Comparison of ENCODE assay signal across 9 cellular contexts in genomic region chr3:23808525-23808924, GRCh38. TPM values are rescaled to one million over a fixed set of nuclear protein-coding genes. Genes with fewer than 3 reads are reported as not detected.
DNase-seq lines count a peak whose midpoint lies in the region; ATAC-seq and TF ChIP-seq lines count a peak whose summit lies in the region.
"Had no signal": no experiment of that assay in that cellular context is flagged by ENCODE, and none has a peak within 500 bp of the region (broad histone marks: within the 10 kb centered on the region; RNA-seq: fewer than 3 reads in every experiment).

No MANE protein-coding gene starts in this region.

- H3K9me2 ChIP-seq in SU-DHL-6 (replicated peaks; ENCODE audit: insufficient read depth, low read length) = no peaks in the 10 kb centered on the region

- no peaks in the 10 kb centered on the region for H3K27me3 ChIP-seq in SU-DHL-6 (ENCODE audit: low read length)
- H3K27me3 ChIP-seq in gastroesophageal sphincter = no peaks in the 10 kb centered on the region
- H3K27me3 ChIP-seq in tibial artery = no peaks in the 10 kb centered on the region

- H3K4me3 ChIP-seq in SU-DHL-6 (ENCODE audit: insufficient read depth, low read length, poor library complexity, severe bottlenecking) (no peak overlapping the region), gastroesophageal sphincter (no peak overlapping the region), tibial artery (no peak overlapping the region)

- no peak for TF ChIP-seq POLR2A in gastroesophageal sphincter (IDR thresholded peaks at IDR 0.05)

- peaks cover 21% of the 10 kb centered on the region for H3F3A ChIP-seq in SU-DHL-6 (ENCODE audit: insufficient read depth)

- H2AFZ ChIP-seq in SU-DHL-6 (ENCODE audit: low read depth, low read length, severe bottlenecking) = no peak overlapping the region

- peak overlapping the region; percentile 98 for H3K4me3 Mint-ChIP-seq in activated naive CD4-positive, alpha-beta T cell treated with anti-CD3 and anti-CD28 coated beads, Interleukin-2, amount 50 U/mL, for 24 hours
- H3K4me3 Mint-ChIP-seq in activated naive CD4-positive, alpha-beta T cell treated with anti-CD3 and anti-CD28 coated beads, Interleukin-2, amount 10 ng/mL, durations not matched to agents 7 days and 5 days = no peak overlapping the region

- H3K36me3 ChIP-seq in SU-DHL-6 (ENCODE audit: low read length) (peaks cover 24% of the 10 kb centered on the region; the same call in 1 of the 2 replicates), gastroesophageal sphincter (no peaks in the 10 kb centered on the region), tibial artery (no peaks in the 10 kb centered on the region)

- no peaks in the 10 kb centered on the region for H3K9me3 Mint-ChIP-seq in activated naive CD4-positive, alpha-beta T cell treated with anti-CD3 and anti-CD28 coated beads, Interleukin-2, amount 50 U/mL, for 24 hours
- H3K9me3 Mint-ChIP-seq in activated naive CD4-positive, alpha-beta T cell treated with anti-CD3 and anti-CD28 coated beads, Interleukin-2, amount 10 ng/mL, durations not matched to agents 7 days and 5 days = no peaks in the 10 kb centered on the region

- H3K36me3 Mint-ChIP-seq in activated naive CD4-positive, alpha-beta T cell treated with anti-CD3 and anti-CD28 coated beads, Interleukin-2, amount 50 U/mL, for 24 hours = peaks cover 11% of the 10 kb centered on the region
- H3K36me3 Mint-ChIP-seq in activated naive CD4-positive, alpha-beta T cell treated with anti-CD3 and anti-CD28 coated beads, Interleukin-2, amount 10 ng/mL, durations not matched to agents 7 days and 5 days = peaks cover 53% of the 10 kb centered on the region

- peak overlapping the region; percentile 43 for H3K27ac Mint-ChIP-seq in activated naive CD4-positive, alpha-beta T cell treated with anti-CD3 and anti-CD28 coated beads, Interleukin-2, amount 50 U/mL, for 24 hours
- H3K27ac Mint-ChIP-seq in activated naive CD4-positive, alpha-beta T cell treated with anti-CD3 and anti-CD28 coated beads, Interleukin-2, amount 10 ng/mL, durations not matched to agents 7 days and 5 days = no peak overlapping the region

- H3K9me3 ChIP-seq in SU-DHL-6 (ENCODE audit: insufficient read depth, low read length) = no peaks in the 10 kb centered on the region
- H3K9me3 ChIP-seq in gastroesophageal sphincter = no peaks in the 10 kb centered on the region
- H3K9me3 ChIP-seq in tibial artery = no peaks in the 10 kb centered on the region

- intact Hi-C loops in tibial artery (cut with DNase I; ENCODE audit: low total_unique reads) = no loop called here

- peak overlapping the region; percentile 78 for H3K4me2 ChIP-seq in SU-DHL-6 (ENCODE audit: low read depth, low read length, poor library complexity, severe bottlenecking)

- ATAC-seq in gastroesophageal sphincter (no peak), GM19455 (IDR thresholded peaks at IDR 0.05; ENCODE audit: unreplicated experiment) (no peak)

- H3K4me1 ChIP-seq in gastroesophageal sphincter (peaks cover 3 to 65% (median 23%) of the 10 kb centered on the region in 3 donors), tibial artery (peaks cover 0 to 46% (median 25%) of the 10 kb centered on the region in 4 donors)

- H4K20me1 ChIP-seq in SU-DHL-6 (ENCODE audit: low read depth, low read length) = peaks cover 17% of the 10 kb centered on the region; the same call in 1 of the 2 replicates

- no peak for DNase-seq in activated naive CD4-positive, alpha-beta T cell treated with anti-CD3 and anti-CD28 coated beads, Interleukin-2, amount 10 ng/mL, durations not matched to agents 7 days and 5 days
- no peak for DNase-seq in tibial artery
- no peak for DNase-seq in AG20443 (ENCODE audit: low spot score)
- no peak for DNase-seq in NCI-H69 (lab: John Stamatoyannopoulos, UW)
- DNase-seq: NCI-H2171 treated with DMSO at 0.1 percent for 48 hours had no signal

- CTCF ChIA-PET in activated naive CD4-positive, alpha-beta T cell treated with anti-CD3 and anti-CD28 coated beads, Interleukin-2, amount 10 ng/mL, durations not matched to agents 7 days and 5 days (lab: Charles Lee) = no interaction called here

- H3K27me3 Mint-ChIP-seq in activated naive CD4-positive, alpha-beta T cell treated with anti-CD3 and anti-CD28 coated beads, Interleukin-2, amount 50 U/mL, for 24 hours = no peaks in the 10 kb centered on the region
- peaks cover 24% of the 10 kb centered on the region for H3K27me3 Mint-ChIP-seq in activated naive CD4-positive, alpha-beta T cell treated with anti-CD3 and anti-CD28 coated beads, Interleukin-2, amount 10 ng/mL, durations not matched to agents 7 days and 5 days

- 40 to 54% methylated on average over 1 to 5 of the region's 5 CpGs for WGBS in gastroesophageal sphincter (ENCODE audit: low coverage in 1 of 2), 2 donors

- no peak for TF ChIP-seq CTCF in SU-DHL-6 (IDR thresholded peaks at IDR 0.05; ENCODE audit: insufficient read depth, low read length, poor library complexity, severe bottlenecking)
- no peak for TF ChIP-seq CTCF in gastroesophageal sphincter (IDR thresholded peaks at IDR 0.05)
- TF ChIP-seq CTCF in tibial artery (IDR thresholded peaks at IDR 0.05) = no peak

- no peaks in the 10 kb centered on the region for H3K79me2 ChIP-seq in SU-DHL-6 (ENCODE audit: insufficient read depth, low read length)

- H3K9ac ChIP-seq in SU-DHL-6 (ENCODE audit: low read length) = no peak overlapping the region

- TF ChIP-seq EP300 in gastroesophageal sphincter (IDR thresholded peaks at IDR 0.05) = no peak

- H3K27ac ChIP-seq in SU-DHL-6 (ENCODE audit: low read depth, low read length) (no peak overlapping the region), gastroesophageal sphincter (peak overlapping the region in 3 of 4 donors; percentile 48 to 95 (median 90)), tibial artery (peak overlapping the region; percentile 53 to 93)

- peaks cover 62% of the 10 kb centered on the region for H3K4me1 Mint-ChIP-seq in activated naive CD4-positive, alpha-beta T cell treated with anti-CD3 and anti-CD28 coated beads, Interleukin-2, amount 50 U/mL, for 24 hours
- H3K4me1 Mint-ChIP-seq in activated naive CD4-positive, alpha-beta T cell treated with anti-CD3 and anti-CD28 coated beads, Interleukin-2, amount 10 ng/mL, durations not matched to agents 7 days and 5 days = peaks cover 58% of the 10 kb centered on the region

RNA-seq across cellular contexts. Expression of gene UBE2E1, which starts 2.8 kb away (rescaled TPM):
- 100 to 1,000 TPM in 3 of 4 donors, 10 to 100 TPM in 1; 89.4 to 153 (median 121) TPM for total RNA-seq in gastroesophageal sphincter
